Comparison of ENCODE assay signal across 8 cellular contexts in the genomic region with DNA sequence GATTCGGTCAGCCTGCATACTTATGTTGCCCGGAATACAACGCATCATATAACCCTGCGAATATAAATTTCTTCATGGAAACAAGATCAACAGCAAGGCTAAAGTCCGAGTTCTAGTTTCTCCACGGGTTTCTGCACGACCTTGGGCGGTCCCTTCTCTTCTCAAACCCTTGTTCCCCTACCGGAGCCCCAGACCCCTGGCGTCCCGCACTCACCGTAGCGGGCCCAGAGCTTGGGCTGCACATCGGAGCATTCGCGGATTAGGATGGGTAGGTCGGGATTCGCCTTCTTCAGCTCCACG. TPM values are rescaled to one million over a fixed set of nuclear protein-coding genes. Genes with fewer than 3 reads are reported as not detected.
DNase-seq lines count a peak whose midpoint lies in the region; ATAC-seq and TF ChIP-seq lines count a peak whose summit lies in the region.

No MANE protein-coding gene starts in this region.

- peak overlapping the region; percentile 75 for H3K18ac ChIP-seq in trophoblast cell (ENCODE audit: low read length)

- H2BK120ac ChIP-seq in trophoblast cell (ENCODE audit: insufficient read depth, low read length, poor library complexity) = peak overlapping the region; percentile 36

- no peaks in the 10 kb centered on the region for H3F3A ChIP-seq in PC-3 (ENCODE audit: low read length, unreplicated experiment)

- intact Hi-C loops in PC-3 (cut with micrococcal nuclease) = loop anchor here (1.0 to 2.0 kb wide), 5 partner anchors 8 to 72 kb away; a partner anchor contains a TSS
- intact Hi-C loops in head of caudate nucleus (cut with DNase I) = loop anchor here (5.0 to 10.0 kb wide), 2 partner anchors 85 to 272 kb away; a partner anchor contains a TSS

- DNase-seq in PC-3 (no peak), trophoblast cell (no peak), SIG-M5 (lab: John Stamatoyannopoulos, UW) (no peak), T1000 (lab: John Stamatoyannopoulos, UW) (no peak), head of caudate nucleus (no peak)

- H4K20me1 ChIP-seq in PC-3 (ENCODE audit: low read length) = no peaks in the 10 kb centered on the region; the same call in 1 of the 2 replicates

- peak overlapping the region; percentile 62 for H3K14ac ChIP-seq in trophoblast cell (ENCODE audit: low read length)

- WGBS in esophagus, 2 donors = 0% methylated on average over 19 of the region's 19 CpGs
- no CpG with 5 or more reads among the region's 19 CpGs for WGBS in trophoblast cell (ENCODE audit: extremely low coverage, insufficient coverage, insufficient read length)

- CTCF ChIA-PET in PC-3 (lab: Charles Lee) = interaction anchor here (1.1 kb wide), 1 partner anchor 99 kb away, joined by 6 read pairs; a partner anchor contains a TSS

- peaks cover 6% of the 10 kb centered on the region; the same call in 1 of the 2 replicates for H3K4me1 ChIP-seq in PC-3 (ENCODE audit: insufficient read depth, low read length)
- peaks cover 0 to 3% of the 10 kb centered on the region in 2 donors for H3K4me1 ChIP-seq in esophagus (ENCODE audit: control insufficient read depth in 2 of 2, insufficient read depth in 2 of 2, low read length in 1 of 2)
- H3K4me1 ChIP-seq in trophoblast cell (ENCODE audit: control insufficient read depth in 1 of 2, insufficient read depth in 2 of 2, low read length in 2 of 2) = peaks cover 0 to 5% of the 10 kb centered on the region in 2 experiments

- peaks cover 50% of the 10 kb centered on the region for H3K79me2 ChIP-seq in PC-3 (ENCODE audit: low read length)
- H3K79me2 ChIP-seq in trophoblast cell (ENCODE audit: control insufficient read depth, insufficient read depth, low read length, poor library complexity) = peaks cover 4% of the 10 kb centered on the region

- ATAC-seq in PC-3 (peak; percentile 12), GM19351 (IDR thresholded peaks at IDR 0.05; ENCODE audit: unreplicated experiment) (no peak)

- H4K91ac ChIP-seq in trophoblast cell (ENCODE audit: low read depth, low read length) = peak overlapping the region; percentile 31

- peaks cover 3% of the 10 kb centered on the region for H3K79me1 ChIP-seq in trophoblast cell (ENCODE audit: low read length)

- TF ChIP-seq CTCF in GM12875 (IDR thresholded peaks at IDR 0.05; ENCODE audit: borderline replicate concordance, insufficient read depth, low read depth, low read length) (no peak), PC-3 (conservative IDR thresholded peaks at IDR 0.05; ENCODE audit: low read depth, low read length) (no peak)

- peak overlapping the region; percentile 18 for H3K4ac ChIP-seq in trophoblast cell (ENCODE audit: low read depth, low read length)

- peak overlapping the region; percentile 76 for H4K8ac ChIP-seq in trophoblast cell (ENCODE audit: low read depth, low read length)

- no peak overlapping the region for H2BK5ac ChIP-seq in trophoblast cell (ENCODE audit: low read depth, low read length, poor library complexity)

- H3K23ac ChIP-seq in trophoblast cell (ENCODE audit: low read length) = no peak overlapping the region

- H3K9ac ChIP-seq in PC-3 (ENCODE audit: low read length) (peak overlapping the region; percentile 85), trophoblast cell (ENCODE audit: low read length) (peak overlapping the region; percentile 85)

- H3K36me3 ChIP-seq in PC-3 (ENCODE audit: low read depth, low read length) (peaks cover 31% of the 10 kb centered on the region), esophagus (ENCODE audit: control insufficient read depth in 2 of 2, insufficient read depth in 2 of 2, low read length in 1 of 2) (peaks cover 4 to 18% of the 10 kb centered on the region in 2 donors), trophoblast cell (ENCODE audit: control insufficient read depth in 1 of 2, insufficient read depth in 2 of 2, low read length in 2 of 2) (peaks cover 32 to 42% of the 10 kb centered on the region in 2 experiments)

- H2AFZ ChIP-seq in PC-3 (ENCODE audit: low read length) (peak overlapping the region; percentile 64), trophoblast cell (ENCODE audit: insufficient read depth, low read length, poor library complexity) (peak overlapping the region; percentile 89)

- H2AK5ac ChIP-seq in trophoblast cell (ENCODE audit: low read length) = no peak overlapping the region

- H3K4me3 ChIP-seq in GM12875 (ENCODE audit: low read depth, low read length) (peak overlapping the region; percentile 68), PC-3 (ENCODE audit: low read length) (peak overlapping the region; percentile 94), esophagus (ENCODE audit: low read depth in 1 of 2, low read length in 2 of 2) (peak overlapping the region; percentile 84 to 91), trophoblast cell (ENCODE audit: low read depth, low read length) (peak overlapping the region; percentile 94)

- H3K4me2 ChIP-seq in PC-3 (ENCODE audit: low read length) = peak overlapping the region; percentile 94
- H3K4me2 ChIP-seq in trophoblast cell (ENCODE audit: low read length) = peak overlapping the region; percentile 81

- H3K9me3 ChIP-seq in PC-3 (ENCODE audit: low read length) (no peaks in the 10 kb centered on the region), esophagus (ENCODE audit: control insufficient read depth in 2 of 2, insufficient read depth in 1 of 2, low read depth in 1 of 2, low read length in 1 of 2) (no peaks in the 10 kb centered on the region), trophoblast cell (ENCODE audit: insufficient read depth, low read depth, low read length) (no peaks in the 10 kb centered on the region)

- H3K27me3 ChIP-seq in PC-3 (ENCODE audit: low read length) (no peaks in the 10 kb centered on the region), esophagus (ENCODE audit: control insufficient read depth in 1 of 2, insufficient read depth in 2 of 2, low read length in 2 of 2) (no peaks in the 10 kb centered on the region), trophoblast cell (ENCODE audit: insufficient read depth, low read length) (no peaks in the 10 kb centered on the region)

- H4K12ac ChIP-seq in trophoblast cell (ENCODE audit: low read depth, low read length) = peak overlapping the region; percentile 49

- BruUV-seq in PC-3 (replicated peaks; lab: Mats Ljungman, UMichigan) = no TSS peak

- H3K27ac ChIP-seq in PC-3 (ENCODE audit: low read length) (no peak overlapping the region), esophagus (ENCODE audit: low read depth in 2 of 2, low read length in 1 of 2) (peak overlapping the region; percentile 73 to 89), trophoblast cell (ENCODE audit: low read depth, low read length) (no peak overlapping the region)

- H3K9me2 ChIP-seq in PC-3 (replicated peaks; ENCODE audit: low read length) = no peaks in the 10 kb centered on the region

- no peak overlapping the region for H2BK12ac ChIP-seq in trophoblast cell (ENCODE audit: low read length)

- POLR2A ChIA-PET in PC-3 (lab: Charles Lee; ENCODE audit: unreplicated experiment) = interaction anchor here (0.6 to 1.4 kb wide), 4 partner anchors 9 to 100 kb away, joined by 3 to 20 read pairs (median 4); a partner anchor contains a TSS

RNA-seq across cellular contexts. Expression of a gene that starts 0.4 kb away (rescaled TPM):
- 84.5 and 108 TPM in 2 replicates for total RNA-seq in PC-3 (2014; rRNA removed)
- polyA plus RNA-seq in esophagus = 100 to 1,000 TPM; 130 to 183 TPM
- polyA plus RNA-seq in trophoblast cell (2013) = 103 and 108 TPM in 2 replicates

RNA-seq across cellular contexts. Expression of a gene that starts 0.6 kb away (rescaled TPM):
- 87.5 and 117 TPM in 2 replicates for total RNA-seq in PC-3 (2014; rRNA removed)
- 10 to 100 TPM; 56.5 to 83.5 TPM for polyA plus RNA-seq in esophagus
- 109 and 116 TPM in 2 replicates for polyA plus RNA-seq in trophoblast cell (2013)

RNA-seq across cellular contexts. Expression of a gene that starts 7.7 kb away (rescaled TPM):
- total RNA-seq in PC-3 (2014; rRNA removed) = 12.7 and 16.5 TPM in 2 replicates
- polyA plus RNA-seq in esophagus = 10 to 100 TPM; 15.7 to 16.7 TPM
- 5.7 and 6.8 TPM in 2 replicates for polyA plus RNA-seq in trophoblast cell (2013)

RNA-seq across cellular contexts. Expression of a gene that starts 14.0 kb away (rescaled TPM):
- not detected in 2 replicates for total RNA-seq in PC-3 (2014; rRNA removed)
- polyA plus RNA-seq in esophagus = 10 to 100 TPM in 1 of 2 donors, 1 to 10 TPM in 1; 7.4 to 14.3 TPM
- 0.19 and 0.24 TPM in 2 replicates for polyA plus RNA-seq in trophoblast cell (2013)

RNA-seq across cellular contexts. Expression of a gene that starts 17.7 kb away (rescaled TPM):
- total RNA-seq in PC-3 (2014; rRNA removed) = 21.2 and 27.2 TPM in 2 replicates
- 10 to 100 TPM; 17.3 to 19.2 TPM for polyA plus RNA-seq in esophagus
- 18.0 and 18.5 TPM in 2 replicates for polyA plus RNA-seq in trophoblast cell (2013)

Comparison
In these comparisons a context has a peak if more than half of its experiments do, and no peak if none do; other contexts are left out.
1. H3K27ac ChIP-seq: peak in esophagus (2 of 2); none in PC-3 (single experiment) and trophoblast cell (single experiment).
2. Peak in every context shown above with its lines, with median percentiles within 50 percentile points of each other: H3K4me3 ChIP-seq.